ENCODE assay signal across 21 cellular contexts in the genomic region with DNA sequence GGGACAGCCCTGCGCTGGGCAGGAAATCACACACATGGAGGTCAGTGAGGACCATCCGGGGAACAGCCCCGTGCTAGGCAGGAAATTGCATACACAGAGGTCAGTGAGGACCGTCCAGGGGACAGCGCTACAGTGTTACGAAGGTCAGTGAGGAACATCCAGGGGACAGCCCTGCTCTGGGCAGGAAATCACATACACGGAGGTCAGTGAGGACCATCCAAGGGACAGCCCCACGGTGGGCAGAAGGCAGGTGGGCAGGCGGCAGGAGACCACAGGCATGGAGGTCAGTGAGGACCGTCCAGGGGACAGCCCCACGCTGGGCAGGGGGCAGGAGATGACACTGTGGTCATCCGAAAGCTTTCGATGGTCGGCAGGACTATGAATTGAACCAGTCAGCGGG.
DNase-seq lines count a peak whose midpoint lies in the region; ATAC-seq and TF ChIP-seq lines count a peak whose summit lies in the region.
"Had no signal": no experiment of that assay in that cellular context is flagged by ENCODE, and none has a peak within 500 bp of the region (broad histone marks: within the 10 kb centered on the region; RNA-seq: fewer than 3 reads in every experiment).

No MANE protein-coding gene starts in this region.

- TF ChIP-seq CTCF in endothelial cell (IDR thresholded peaks at IDR 0.05; ENCODE audit: unreplicated experiment) (no peak), mucosa of descending colon (IDR thresholded peaks at IDR 0.05) (no peak), type B pancreatic cell (conservative IDR thresholded peaks at IDR 0.05) (no peak)

- H3K4me1 Mint-ChIP-seq in endothelial cell (ENCODE audit: unreplicated experiment) (no peaks in the 10 kb centered on the region), type B pancreatic cell (ENCODE audit: unreplicated experiment) (no peaks in the 10 kb centered on the region)
- H3K4me1 Mint-ChIP-seq: CD4-positive, CD25-positive, alpha-beta regulatory T cell had no signal

- peaks cover 27% of the 10 kb centered on the region for H3K36me3 Mint-ChIP-seq in endothelial cell (ENCODE audit: low read depth, unreplicated experiment)
- H3K36me3 Mint-ChIP-seq in type B pancreatic cell = no peaks in the 10 kb centered on the region
- H3K36me3 Mint-ChIP-seq: CD4-positive, CD25-positive, alpha-beta regulatory T cell; IgD-negative memory B cell had no signal

- peaks cover 23% of the 10 kb centered on the region for H3K9me3 ChIP-seq in mucosa of descending colon

- intact Hi-C loops in Right ventricle myocardium inferior (cut with DNase I) = no loop called here
- intact Hi-C loops in left cardiac atrium (cut with DNase I) = no loop called here
- intact Hi-C loops in mucosa of descending colon (cut with DNase I, micrococcal nuclease) = no loop called here

- H3K9me3 Mint-ChIP-seq in endothelial cell (ENCODE audit: unreplicated experiment) (peaks cover 61% of the 10 kb centered on the region), type B pancreatic cell (peaks cover 6% of the 10 kb centered on the region)

- DNase-seq in Right ventricle myocardium inferior (ENCODE audit: missing footprints) (peak; percentile 53), left cardiac atrium (no peak), endothelial cell (ENCODE audit: low spot score) (no peak), mucosa of descending colon (no peak), type B pancreatic cell (ENCODE audit: extremely low spot score, unreplicated experiment) (no peak), HCEC 1CT (no peak), Ammon's horn (ENCODE audit: low spot score) (no peak), NCI-H2171 treated with DMSO at 0.1 percent for 48 hours (lab: John Stamatoyannopoulos, UW) (no peak)
- DNase-seq: CD4-positive, CD25-positive, alpha-beta regulatory T cell; GM23248; H9; Karpas-422; NCI-H1092; NCI-H1417 treated with DMSO at 0.1 percent for 48 hours; NCI-H1694 treated with DMSO at 0.1 percent for 48 hours; NCI-H226; NCI-H510A treated with DMSO at 0.1 percent for 48 hours; NCI-H748 treated with DMSO at 0.1 percent for 48 hours; SK-N-SH had no signal

- H3K36me3 ChIP-seq in mucosa of descending colon (ENCODE audit: low read depth) = no peaks in the 10 kb centered on the region
- H3K36me3 ChIP-seq: BLaER1 had no signal

- no peak overlapping the region for H3K4me3 ChIP-seq in mucosa of descending colon
- H3K4me3 ChIP-seq: BLaER1, GM23248 had no signal

- H3K27ac Mint-ChIP-seq in endothelial cell (ENCODE audit: unreplicated experiment) (no peak overlapping the region), type B pancreatic cell (peak overlapping the region; percentile 9)
- H3K27ac Mint-ChIP-seq: IgD-negative memory B cell had no signal

- ATAC-seq in Right ventricle myocardium inferior (no peak), left cardiac atrium (no peak), mucosa of descending colon (peak; percentile 4)

- H3K4me3 Mint-ChIP-seq in endothelial cell (ENCODE audit: unreplicated experiment) (peak overlapping the region; percentile 47), type B pancreatic cell (no peak overlapping the region)
- H3K4me3 Mint-ChIP-seq: CD4-positive, CD25-positive, alpha-beta regulatory T cell; H9; IgD-negative memory B cell had no signal

- H3K27me3 Mint-ChIP-seq in endothelial cell (ENCODE audit: unreplicated experiment) (peaks cover 17% of the 10 kb centered on the region), type B pancreatic cell (peaks cover 16% of the 10 kb centered on the region)
- H3K27me3 Mint-ChIP-seq: CD4-positive, CD25-positive, alpha-beta regulatory T cell; IgD-negative memory B cell had no signal

- H3K4me1 ChIP-seq in mucosa of descending colon (ENCODE audit: low read depth) = peaks cover 6% of the 10 kb centered on the region
- H3K4me1 ChIP-seq: BLaER1 had no signal
